In the genomic region with DNA sequence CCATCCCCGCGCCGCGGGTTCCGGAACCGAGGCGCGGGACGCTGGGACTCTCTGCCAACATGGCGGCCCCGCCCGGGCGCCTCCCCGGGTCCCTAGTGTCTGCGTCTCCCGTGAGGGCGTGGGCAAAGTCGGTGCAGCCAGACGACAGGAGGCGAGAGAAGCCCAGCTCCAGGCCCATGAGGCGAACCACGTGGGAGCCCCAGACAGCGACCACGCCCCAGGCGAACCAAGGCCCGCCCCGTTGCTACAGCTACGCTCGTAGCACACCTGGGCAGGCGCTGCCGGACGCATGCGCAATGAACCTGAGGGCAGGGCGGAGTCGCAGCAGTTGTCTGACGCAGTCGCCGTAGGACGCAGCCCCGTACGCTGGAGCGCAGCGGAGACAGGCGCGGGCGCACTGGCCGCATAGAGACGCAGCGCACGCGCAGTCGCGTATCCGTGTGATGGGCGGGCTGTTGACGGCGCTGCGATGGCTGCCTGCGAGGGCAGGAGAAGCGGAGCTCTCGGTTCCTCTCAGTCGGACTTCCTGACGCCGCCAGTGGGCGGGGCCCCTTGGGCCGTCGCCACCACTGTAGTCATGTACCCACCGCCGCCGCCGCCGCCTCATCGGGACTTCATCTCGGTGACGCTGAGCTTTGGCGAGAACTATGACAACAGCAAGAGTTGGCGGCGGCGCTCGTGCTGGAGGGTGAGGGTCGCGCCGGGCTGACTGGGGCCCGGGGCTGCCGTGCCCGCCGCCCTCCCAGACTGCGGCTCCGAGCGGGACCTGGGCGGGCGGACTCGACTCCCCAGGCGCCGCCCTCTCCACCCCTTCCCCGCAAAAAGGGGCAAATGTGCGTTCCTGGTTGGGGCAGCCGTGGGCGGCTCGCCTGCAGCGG, we compare ENCODE assay signal across 8 cellular contexts. TPM values are rescaled to one million over a fixed set of nuclear protein-coding genes. Genes with fewer than 3 reads are reported as not detected.
DNase-seq lines count a peak whose midpoint lies in the region; TF ChIP-seq lines count a peak whose summit lies in the region.

Gene MAN1B1 (plus strand): TSS at position 455 of the 878 bp plus-strand sequence. CDS start 15 bp downstream, at position 470.

- H3K27ac ChIP-seq in effector memory CD4-positive, alpha-beta T cell (ENCODE audit: insufficient read depth, low read length, poor library complexity, severe bottlenecking), result peak within 1 kb of the TSS; percentile 93

- H3K27me3 ChIP-seq in effector memory CD4-positive, alpha-beta T cell (replicated peaks; ENCODE audit: control insufficient read depth, insufficient read depth, low read length, poor library complexity, severe bottlenecking), result no peaks in the 10 kb centered on the region

- no peaks in the 10 kb centered on the region for H3K9me3 ChIP-seq in effector memory CD4-positive, alpha-beta T cell (ENCODE audit: control insufficient read depth, low read length)

- H3K36me3 ChIP-seq in effector memory CD4-positive, alpha-beta T cell (ENCODE audit: control insufficient read depth, insufficient read depth, low read length), result peaks cover 13% of the 10 kb centered on the region

- DNase-seq in CMK (ENCODE audit: low read depth) (peak; percentile 98), GM20000 (ENCODE audit: low spot score) (peak; percentile 99), HT-29 (ENCODE audit: low spot score) (peak; percentile 99), NOMO-1 (lab: John Stamatoyannopoulos, UW; ENCODE audit: unreplicated experiment in 2 of 2) (peak; percentile 100), lung microvascular endothelial cell (ENCODE audit: low read depth in 2 of 2) (peak; percentile 99 to 100)
- peak; percentile 99 to 100 (median 99) for DNase-seq in effector memory CD4-positive, alpha-beta T cell
- peak; percentile 99 for DNase-seq in stimulated activated CD4-positive, alpha-beta T cell treated with anti-CD3 and anti-CD28 coated beads, TNF-alpha, amount 100 ng/mL, for 48 hours (ENCODE audit: low read depth in 3 of 3)

- no peak for TF ChIP-seq CTCF in GM20000 (IDR thresholded peaks at IDR 0.05; ENCODE audit: extremely low read depth, missing control alignments)

- H3K4me1 ChIP-seq in effector memory CD4-positive, alpha-beta T cell (ENCODE audit: control insufficient read depth, insufficient read depth, low read length, poor library complexity, severe bottlenecking), result peaks cover 19% of the 10 kb centered on the region

- CTCF ChIA-PET in activated CD8-positive, alpha-beta memory T cell treated with anti-CD3 and anti-CD28 coated beads for 36 hours (lab: Charles Lee), result interaction anchor here (0.7 to 8.4 kb wide), 8 partner anchors 9 to 154 kb away, joined by 3 to 72 read pairs (median 6); partner anchors contain the start of genes SAPCD2 and TUBB4B

- POLR2A ChIA-PET in activated CD8-positive, alpha-beta memory T cell treated with anti-CD3 and anti-CD28 coated beads for 36 hours (lab: Charles Lee), result interaction anchor here (0.6 to 2.7 kb wide), 19 partner anchors 9 to 519 kb away, joined by 3 to 33 read pairs (median 4); partner anchors contain the start of genes ABCA2, ARRDC1, DPP7 and RABL6

- peak within 1 kb of the TSS; percentile 77 for H3K4me3 ChIP-seq in effector memory CD4-positive, alpha-beta T cell (ENCODE audit: insufficient read depth, low read depth, low read length, poor library complexity, severe bottlenecking)

RNA-seq across cellular contexts. Expression of gene MAN1B1, which starts in this region (rescaled TPM):
- total RNA-seq in HT-29 (2014; rRNA removed; shearing (Covaris generic)), result 82.2 and 104 TPM in 2 replicates
- 10 to 100 TPM; 30.0 to 34.1 TPM for total RNA-seq in activated CD8-positive, alpha-beta memory T cell treated with anti-CD3 and anti-CD28 coated beads for 36 hours
- 38.3 and 43.4 TPM in 2 replicates for total RNA-seq in lung microvascular endothelial cell

Comparison
In these comparisons a context has a peak if more than half of its experiments do, and no peak if none do; other contexts are left out.
1. Peak in every context shown above with its lines: DNase-seq, H3K4me3 ChIP-seq and H3K27ac ChIP-seq.